Comparison of ENCODE assay signal across 8 cellular contexts in genomic region chr2:84832772-84833461, GRCh38. TPM values are rescaled to one million over a fixed set of nuclear protein-coding genes. Genes with fewer than 3 reads are reported as not detected.
DNase-seq lines count a peak whose midpoint lies in the region; ATAC-seq, FAIRE-seq and TF ChIP-seq lines count a peak whose summit lies in the region.

No MANE protein-coding gene starts in this region.

- peaks cover 4% of the 10 kb centered on the region for H3K4me1 Mint-ChIP-seq in endodermal cell

- H3K9me3 ChIP-seq in heart left ventricle = peaks cover 0 to 35% (median 13%) of the 10 kb centered on the region in 12 donors
- peaks cover 23% of the 10 kb centered on the region for H3K9me3 ChIP-seq in endodermal cell (ENCODE audit: control insufficient read depth, low read length)

- H3K4me1 ChIP-seq in heart left ventricle = peaks cover 0 to 60% (median 0%) of the 10 kb centered on the region in 12 donors
- no peaks in the 10 kb centered on the region for H3K4me1 ChIP-seq in endodermal cell (ENCODE audit: control insufficient read depth, insufficient read depth, low read length)

- TF ChIP-seq CTCF in heart left ventricle (IDR thresholded peaks at IDR 0.05) (no peak), endodermal cell (conservative IDR thresholded peaks at IDR 0.05) (no peak)

- no peak for FAIRE-seq in GM12892 (lab: Jason Lieb, UNC)

- peaks cover 8% of the 10 kb centered on the region for H3K36me3 Mint-ChIP-seq in endodermal cell (ENCODE audit: low read depth)

- peaks cover 23% of the 10 kb centered on the region for H3K9me3 Mint-ChIP-seq in endodermal cell

- H3K27me3 ChIP-seq in heart left ventricle = no peaks in the 10 kb centered on the region
- H3K27me3 ChIP-seq in endodermal cell (ENCODE audit: control insufficient read depth, insufficient read depth, low read length, poor library complexity, severe bottlenecking) = no peaks in the 10 kb centered on the region

- intact Hi-C loops in heart left ventricle (cut with DNase I) = no loop called here

- H3K36me3 ChIP-seq in heart left ventricle (no peaks in the 10 kb centered on the region), endodermal cell (ENCODE audit: control insufficient read depth, insufficient read depth, low read length) (no peaks in the 10 kb centered on the region)

- H3K9ac ChIP-seq in endodermal cell (ENCODE audit: extremely low read depth, low read length, poor library complexity, severe bottlenecking) = no peak overlapping the region

- no peak overlapping the region for H3K27ac Mint-ChIP-seq in endodermal cell

- H3K27ac ChIP-seq in heart left ventricle = peak overlapping the region in 3 of 12 donors; percentile 26 to 91 (median 38)
- H3K27ac ChIP-seq in endodermal cell (ENCODE audit: low read depth, low read length) = no peak overlapping the region

- H3K4me3 Mint-ChIP-seq in endodermal cell = no peak overlapping the region

- WGBS in heart left ventricle, 4 donors = 64 to 81% (median 70%) methylated on average over 5 of the region's 5 CpGs
- 75 to 80% methylated on average over 3 to 5 of the region's 5 CpGs for WGBS in endodermal cell (ENCODE audit: insufficient coverage in 1 of 2, insufficient read length in 1 of 2), 2 experiments

- peaks cover 5% of the 10 kb centered on the region for H3K27me3 Mint-ChIP-seq in endodermal cell (ENCODE audit: insufficient read depth)

- ATAC-seq in GM18498 (IDR thresholded peaks at IDR 0.05; ENCODE audit: unreplicated experiment) (peak; percentile 87), GM21717 (IDR thresholded peaks at IDR 0.05; ENCODE audit: unreplicated experiment) (peak; percentile 93), heart left ventricle (peak in 3 of 4 donors; percentile 50 to 81 (median 59))

- DNase-seq in NOMO-1 treated with DMSO at 0.1 percent for 48 hours (lab: John Stamatoyannopoulos, UW; ENCODE audit: unreplicated experiment) = peak; percentile 91
- peak in 4 of 5 donors; percentile 28 to 33 (median 30) for DNase-seq in heart left ventricle
- no peak for DNase-seq in NCI-H226
- DNase-seq in GM12892 (ENCODE audit: insufficient read length) = no peak
- DNase-seq in NCI-H748 treated with DMSO at 0.1 percent for 48 hours (lab: John Stamatoyannopoulos, UW) = no peak
- DNase-seq in endodermal cell = no peak

- H3K4me3 ChIP-seq in heart left ventricle = peak overlapping the region in 1 of 12 donors; percentile 19
- H3K4me3 ChIP-seq in endodermal cell (ENCODE audit: low read length) = no peak overlapping the region

- TF ChIP-seq POLR2A in heart left ventricle (IDR thresholded peaks at IDR 0.05) (no peak), GM12892 (IDR thresholded peaks at IDR 0.05; ENCODE audit: low read depth, low read length) (no peak)

RNA-seq across cellular contexts. Expression of gene TRABD2A, which starts 48.0 kb away (rescaled TPM):
- total RNA-seq in heart left ventricle (1 to 10 TPM in 4 of 9 donors, under 1 TPM in 4, not detected in 1; 0.42 to 3.9 (median 1.2) TPM), endodermal cell (1 to 10 TPM; 4.8 to 7.7 TPM)
- polyA plus RNA-seq in heart left ventricle = 1 to 10 TPM in 1 of 2 donors, under 1 TPM in 1; 0.85 to 1.1 TPM
- polyA plus RNA-seq in GM12892 (2012; ENCODE audit: missing spikeins) = 0.23 TPM
- polyA plus RNA-seq in endodermal cell (2013, experiment 1 of 2) = 2.1 TPM
- 2.0 TPM for polyA plus RNA-seq in endodermal cell (2013, experiment 2 of 2)

Comparison
In these comparisons a context has a peak if more than half of its experiments do, and no peak if none do; other contexts are left out.
1. DNase-seq: peak in NOMO-1 treated with DMSO at 0.1 percent for 48 hours (single experiment) and heart left ventricle (4 of 5); none in NCI-H226 (single experiment), GM12892 (single experiment), NCI-H748 treated with DMSO at 0.1 percent for 48 hours (single experiment) and endodermal cell (single experiment).
2. Peak in every context shown above with its lines, with median percentiles within 50 percentile points of each other: ATAC-seq.